Comparison of ENCODE assay signal across 13 cellular contexts in the genomic region with DNA sequence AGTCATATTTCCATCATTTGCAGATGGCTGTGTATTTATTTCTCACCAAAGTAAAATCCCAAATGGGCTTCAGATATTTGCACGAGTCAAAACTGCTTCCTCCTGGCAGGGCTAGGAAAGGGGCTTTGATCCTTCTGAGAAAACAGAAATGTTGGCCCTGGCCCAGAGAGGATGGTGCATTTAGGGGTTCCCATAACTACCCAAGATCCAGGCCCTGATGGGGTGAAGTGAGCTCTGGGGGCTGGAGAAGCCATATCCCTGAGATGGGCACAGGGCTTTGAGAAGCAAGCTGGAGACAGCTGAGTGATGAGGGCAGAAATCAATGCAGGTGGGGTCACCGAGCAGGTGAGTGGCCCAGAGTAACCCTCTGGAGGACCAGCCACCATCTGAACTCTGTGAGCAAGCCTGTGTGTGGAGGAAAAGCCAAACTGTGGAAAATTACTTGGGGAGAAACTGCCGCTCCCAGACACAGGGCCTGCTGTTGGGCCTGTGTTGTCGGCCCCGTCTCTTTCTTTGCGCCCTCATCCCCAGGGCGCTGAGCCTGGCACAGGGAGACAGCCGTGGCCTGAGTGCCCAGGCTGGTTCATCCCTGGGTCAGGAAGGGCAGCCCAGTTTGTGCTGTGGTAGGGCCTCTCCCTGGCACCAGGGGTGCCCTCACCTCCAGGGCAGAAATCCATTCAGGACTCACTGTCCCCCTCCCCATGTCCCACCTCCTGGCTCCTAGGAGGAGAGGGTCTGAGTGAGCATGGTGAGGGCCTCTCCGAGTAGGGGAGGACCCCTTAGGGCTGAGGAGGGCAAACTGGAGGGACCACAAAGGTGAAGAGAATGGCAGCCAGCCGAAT.
DNase-seq lines count a peak whose midpoint lies in the region; ATAC-seq, FAIRE-seq and TF ChIP-seq lines count a peak whose summit lies in the region.
"Had no signal": no experiment of that assay in that cellular context is flagged by ENCODE, and none has a peak within 500 bp of the region (broad histone marks: within the 10 kb centered on the region; RNA-seq: fewer than 3 reads in every experiment).

No MANE protein-coding gene starts in this region.

- no peak for FAIRE-seq in kidney (lab: Jason Lieb, UNC)
- FAIRE-seq: K562, keratinocyte had no signal

- no peak overlapping the region for H3K4me2 ChIP-seq in trophoblast cell (ENCODE audit: low read length)

- no peak for DNase-seq in body of pancreas
- peak; percentile 64 for DNase-seq in kidney
- no peak for DNase-seq in trophoblast cell
- DNase-seq in transverse colon: no peak
- DNase-seq in cerebellum (ENCODE audit: low spot score): no peak
- DNase-seq in NCI-H524 (lab: John Stamatoyannopoulos, UW): no peak
- no peak for DNase-seq in NCI-H2029 (lab: John Stamatoyannopoulos, UW)
- DNase-seq: NCI-H2029 treated with DMSO at 0.1 percent for 48 hours; stimulated activated CD4-positive, alpha-beta T cell treated with anti-CD3 and anti-CD28 coated beads, Interleukin-2, amount 100 ng/mL, for 48 hours; stimulated activated naive CD4-positive, alpha-beta T cell had no signal

- TF ChIP-seq EP300 in transverse colon (IDR thresholded peaks at IDR 0.05; ENCODE audit: low read depth): no peak

- TF ChIP-seq CTCF in body of pancreas (IDR thresholded peaks at IDR 0.05) (no peak), kidney (IDR thresholded peaks at IDR 0.05; ENCODE audit: borderline replicate concordance, extremely low read depth, insufficient read depth) (no peak), transverse colon (IDR thresholded peaks at IDR 0.05) (no peak)

- 47 to 67% methylated on average over 2 to 9 of the region's 10 CpGs for WGBS in body of pancreas, 2 donors
- WGBS in trophoblast cell (ENCODE audit: extremely low coverage, insufficient coverage, insufficient read length): no CpG with 5 or more reads among the region's 10 CpGs
- 68 to 79% methylated on average over 5 to 10 of the region's 10 CpGs for WGBS in transverse colon (ENCODE audit: low coverage in 1 of 2), 2 donors

- H3K4me1 ChIP-seq in body of pancreas (peaks cover 20% of the 10 kb centered on the region), kidney (ENCODE audit: control insufficient read depth in 1 of 2, insufficient read depth in 1 of 2, low read depth in 1 of 2, low read length in 2 of 2) (peaks cover 27 to 46% of the 10 kb centered on the region in 2 donors), trophoblast cell (ENCODE audit: control insufficient read depth in 1 of 2, insufficient read depth in 2 of 2, low read length in 2 of 2) (no peaks in the 10 kb centered on the region), transverse colon (peaks cover 13 to 50% (median 26%) of the 10 kb centered on the region in 4 donors)

- H3K27ac ChIP-seq in body of pancreas (peak overlapping the region in 3 of 4 donors; percentile 38 to 61 (median 57)), kidney (ENCODE audit: low read depth in 2 of 2, low read length in 2 of 2) (peak overlapping the region; percentile 32 to 67), trophoblast cell (ENCODE audit: low read depth, low read length) (no peak overlapping the region), transverse colon (peak overlapping the region; percentile 66 to 76 (median 70))
- H3K27ac ChIP-seq: neutrophil had no signal

- peak; percentile 49 for ATAC-seq in body of pancreas
- ATAC-seq: K562 had no signal

- no peak overlapping the region for H2AFZ ChIP-seq in trophoblast cell (ENCODE audit: insufficient read depth, low read length, poor library complexity)

- H4K8ac ChIP-seq in trophoblast cell (ENCODE audit: low read depth, low read length): no peak overlapping the region

- no peaks in the 10 kb centered on the region for H3K9me3 ChIP-seq in body of pancreas
- no peaks in the 10 kb centered on the region for H3K9me3 ChIP-seq in kidney (ENCODE audit: control insufficient read depth in 1 of 2, low read length in 2 of 2)
- H3K9me3 ChIP-seq in trophoblast cell (ENCODE audit: insufficient read depth, low read depth, low read length): no peaks in the 10 kb centered on the region
- H3K9me3 ChIP-seq in transverse colon: no peaks in the 10 kb centered on the region
- H3K9me3 ChIP-seq: neutrophil had no signal

- H3K4me3 ChIP-seq in body of pancreas (no peak overlapping the region), kidney (ENCODE audit: low read length in 2 of 2) (no peak overlapping the region), trophoblast cell (ENCODE audit: low read depth, low read length) (no peak overlapping the region), transverse colon (no peak overlapping the region)
- H3K4me3 ChIP-seq: K562 had no signal

- intact Hi-C loops in body of pancreas (cut with DNase I): no loop called here
- intact Hi-C loops in kidney (cut with DNase I): loop anchor here (10.0 kb wide), 1 partner anchor 265 kb away; a partner anchor contains a TSS
- intact Hi-C loops in transverse colon (cut with DNase I; ENCODE audit: low total_unique reads): no loop called here

- H3K79me2 ChIP-seq in trophoblast cell (ENCODE audit: control insufficient read depth, insufficient read depth, low read length, poor library complexity): no peaks in the 10 kb centered on the region

- H3K4ac ChIP-seq in trophoblast cell (ENCODE audit: low read depth, low read length): no peak overlapping the region

- TF ChIP-seq POLR2A in body of pancreas (IDR thresholded peaks at IDR 0.05) (no peak), transverse colon (IDR thresholded peaks at IDR 0.05) (no peak)

- no peak overlapping the region for H2AK5ac ChIP-seq in trophoblast cell (ENCODE audit: low read length)

- H2BK12ac ChIP-seq in trophoblast cell (ENCODE audit: low read length): no peak overlapping the region

- H3K9ac ChIP-seq in kidney (ENCODE audit: low read length in 2 of 2): no peak overlapping the region
- no peak overlapping the region for H3K9ac ChIP-seq in trophoblast cell (ENCODE audit: low read length)

- H3K27me3 ChIP-seq in body of pancreas (no peaks in the 10 kb centered on the region), trophoblast cell (ENCODE audit: insufficient read depth, low read length) (no peaks in the 10 kb centered on the region), transverse colon (no peaks in the 10 kb centered on the region)

- H4K91ac ChIP-seq in trophoblast cell (ENCODE audit: low read depth, low read length): no peak overlapping the region

- in situ Hi-C loops in transverse colon (cut with MboI; ENCODE audit: low pct_ligation_motif_present in 1 of 4, low pct_unique_long_range_greater_than_20kb in 1 of 4, low sequenced_read_pairs in 3 of 4): loop anchor here (10.0 to 25.0 kb wide), 3 partner anchors 275 to 527 kb away; no protein-coding TSS in a partner anchor

- H3K18ac ChIP-seq in trophoblast cell (ENCODE audit: low read length): no peak overlapping the region

- peak overlapping the region; percentile 20 for H3K14ac ChIP-seq in trophoblast cell (ENCODE audit: low read length)

- no peak overlapping the region for H2BK120ac ChIP-seq in trophoblast cell (ENCODE audit: insufficient read depth, low read length, poor library complexity)

- H3K36me3 ChIP-seq in body of pancreas (replicated peaks in 1 of 2; ENCODE audit: insufficient read depth in 1 of 2, low read depth in 2 of 2) (no peaks in the 10 kb centered on the region), kidney (ENCODE audit: control insufficient read depth in 1 of 2, insufficient read depth in 2 of 2, low read length in 2 of 2) (no peaks in the 10 kb centered on the region), trophoblast cell (ENCODE audit: control insufficient read depth in 1 of 2, insufficient read depth in 2 of 2, low read length in 2 of 2) (no peaks in the 10 kb centered on the region), transverse colon (no peaks in the 10 kb centered on the region)
- H3K36me3 ChIP-seq: neutrophil had no signal

- H4K12ac ChIP-seq in trophoblast cell (ENCODE audit: low read depth, low read length): no peak overlapping the region

- no peak overlapping the region for H3K23ac ChIP-seq in trophoblast cell (ENCODE audit: low read length)

- no peaks in the 10 kb centered on the region for H3K79me1 ChIP-seq in trophoblast cell (ENCODE audit: low read length)

- H2BK5ac ChIP-seq in trophoblast cell (ENCODE audit: low read depth, low read length, poor library complexity): no peak overlapping the region
